ENCODE assay signal across 10 cellular contexts in genomic region chr1:212514782-212515181, GRCh38.
DNase-seq lines count a peak whose midpoint lies in the region; ATAC-seq and TF ChIP-seq lines count a peak whose summit lies in the region.
"Had no signal": no experiment of that assay in that cellular context is flagged by ENCODE, and none has a peak within 500 bp of the region (broad histone marks: within the 10 kb centered on the region; RNA-seq: fewer than 3 reads in every experiment).

No MANE protein-coding gene starts in this region.

- POLR2A ChIA-PET in CD8-positive, alpha-beta T cell (lab: Charles Lee): no interaction called here
- POLR2A ChIA-PET in WTC11 (lab: Charles Lee): interaction anchor here (1.1 to 1.7 kb wide), 5 partner anchors 12 to 98 kb away, joined by 3 to 7 read pairs (median 3); partner anchors contain the start of gene ATF3

- H3K9me3 Mint-ChIP-seq in CD8-positive, alpha-beta T cell: no peaks in the 10 kb centered on the region
- H3K9me3 Mint-ChIP-seq in WTC11 (no peaks in the 10 kb centered on the region), progenitor cell of endocrine pancreas (ENCODE audit: low read depth) (no peaks in the 10 kb centered on the region)

- H3K9me3 ChIP-seq in CD8-positive, alpha-beta T cell (ENCODE audit: low read length): no peaks in the 10 kb centered on the region

- intact Hi-C loops in CD8-positive, alpha-beta T cell (cut with DNase I, micrococcal nuclease): no loop called here
- intact Hi-C loops in left ventricle myocardium superior (cut with micrococcal nuclease): no loop called here

- no peaks in the 10 kb centered on the region for H3K36me3 ChIP-seq in CD8-positive, alpha-beta T cell (ENCODE audit: insufficient read depth, low read length)

- peak overlapping the region; percentile 15 for H3K4me3 Mint-ChIP-seq in CD8-positive, alpha-beta T cell
- H3K4me3 Mint-ChIP-seq in WTC11 (no peak overlapping the region), progenitor cell of endocrine pancreas (ENCODE audit: low read depth) (no peak overlapping the region)

- no peak overlapping the region for H3K4me3 ChIP-seq in CD8-positive, alpha-beta T cell (ENCODE audit: low read depth, low read length)

- DNase-seq in CD8-positive, alpha-beta T cell: no peak
- DNase-seq in WTC11 (ENCODE audit: low spot score) (peak; percentile 42), left ventricle myocardium superior (peak; percentile 34), progenitor cell of endocrine pancreas (ENCODE audit: low spot score, unreplicated experiment) (peak; percentile 18), SHP77 treated with DMSO at 0.1 percent for 48 hours (lab: John Stamatoyannopoulos, UW) (no peak), AML-193 (lab: John Stamatoyannopoulos, UW) (no peak), SKM-1 treated with dmso at 0.1 percent for 144 hours (lab: John Stamatoyannopoulos, UW; ENCODE audit: unreplicated experiment) (no peak), NCI-H1694 (lab: John Stamatoyannopoulos, UW) (no peak)
- DNase-seq: GOT3 had no signal

- peaks cover 6% of the 10 kb centered on the region for H3K4me1 ChIP-seq in CD8-positive, alpha-beta T cell (ENCODE audit: insufficient read depth, low read length)

- no peak for ATAC-seq in CD8-positive, alpha-beta T cell
- peak; percentile 74 for ATAC-seq in WTC11
- ATAC-seq in left ventricle myocardium superior: no peak

- H3K4me1 Mint-ChIP-seq in CD8-positive, alpha-beta T cell (ENCODE audit: low read depth): peaks cover 12% of the 10 kb centered on the region
- H3K4me1 Mint-ChIP-seq in WTC11 (peaks cover 12% of the 10 kb centered on the region), progenitor cell of endocrine pancreas (ENCODE audit: low read depth) (peaks cover 4% of the 10 kb centered on the region)

- no peaks in the 10 kb centered on the region for H3K36me3 Mint-ChIP-seq in CD8-positive, alpha-beta T cell
- H3K36me3 Mint-ChIP-seq in WTC11 (no peaks in the 10 kb centered on the region), progenitor cell of endocrine pancreas (ENCODE audit: insufficient read depth) (no peaks in the 10 kb centered on the region)

- H3K27me3 Mint-ChIP-seq in CD8-positive, alpha-beta T cell (ENCODE audit: low read depth): peaks cover 47% of the 10 kb centered on the region
- H3K27me3 Mint-ChIP-seq in WTC11 (ENCODE audit: low read depth) (peaks cover 33% of the 10 kb centered on the region), progenitor cell of endocrine pancreas (peaks cover 64% of the 10 kb centered on the region)

- no peak overlapping the region for H3K27ac Mint-ChIP-seq in CD8-positive, alpha-beta T cell
- H3K27ac Mint-ChIP-seq in WTC11: no peak overlapping the region
- H3K27ac Mint-ChIP-seq in progenitor cell of endocrine pancreas: no peak overlapping the region

- CTCF ChIA-PET in CD8-positive, alpha-beta T cell (lab: Charles Lee): interaction anchor here (0.7 kb wide), 1 partner anchor 266 kb away, joined by 3 read pairs; no protein-coding TSS in a partner anchor
- CTCF ChIA-PET in WTC11 (lab: Charles Lee): interaction anchor here (1.0 to 2.8 kb wide), 7 partner anchors 18 to 150 kb away, joined by 3 to 20 read pairs (median 4); no protein-coding TSS in a partner anchor

- peaks cover 21% of the 10 kb centered on the region for H3K27me3 ChIP-seq in CD8-positive, alpha-beta T cell (ENCODE audit: insufficient read depth, low read length)

- TF ChIP-seq CTCF in CD8-positive, alpha-beta T cell (IDR thresholded peaks at IDR 0.05): no peak
- TF ChIP-seq CTCF in WTC11 (IDR thresholded peaks at IDR 0.05): no peak
- TF ChIP-seq CTCF in progenitor cell of endocrine pancreas (IDR thresholded peaks at IDR 0.05; ENCODE audit: unreplicated experiment): no peak

- H3K27ac ChIP-seq in CD8-positive, alpha-beta T cell (ENCODE audit: low read depth, low read length): no peak overlapping the region
- H3K27ac ChIP-seq: RWPE1 had no signal

TF ChIP-seq in WTC11, 78 proteins besides CTCF, POLR2A, EP300 and RAD21:
- TF ChIP-seq, protein P1, sequence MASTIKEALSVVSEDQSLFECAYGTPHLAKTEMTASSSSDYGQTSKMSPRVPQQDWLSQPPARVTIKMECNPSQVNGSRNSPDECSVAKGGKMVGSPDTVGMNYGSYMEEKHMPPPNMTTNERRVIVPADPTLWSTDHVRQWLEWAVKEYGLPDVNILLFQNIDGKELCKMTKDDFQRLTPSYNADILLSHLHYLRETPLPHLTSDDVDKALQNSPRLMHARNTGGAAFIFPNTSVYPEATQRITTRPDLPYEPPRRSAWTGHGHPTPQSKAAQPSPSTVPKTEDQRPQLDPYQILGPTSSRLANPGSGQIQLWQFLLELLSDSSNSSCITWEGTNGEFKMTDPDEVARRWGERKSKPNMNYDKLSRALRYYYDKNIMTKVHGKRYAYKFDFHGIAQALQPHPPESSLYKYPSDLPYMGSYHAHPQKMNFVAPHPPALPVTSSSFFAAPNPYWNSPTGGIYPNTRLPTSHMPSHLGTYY (CRISPR knock-in tag; IDR thresholded peaks at IDR 0.05): no peak
- TF ChIP-seq ZNF396 (CRISPR knock-in tag; IDR thresholded peaks at IDR 0.05; ENCODE audit: borderline replicate concordance): no peak
- no peak for TF ChIP-seq ZNF263 (CRISPR knock-in tag; IDR thresholded peaks at IDR 0.05; ENCODE audit: low read depth)
- TF ChIP-seq SMAD4 (CRISPR knock-in tag; IDR thresholded peaks at IDR 0.05): no peak
- no peak for TF ChIP-seq KAT7 (CRISPR knock-in tag; IDR thresholded peaks at IDR 0.05; ENCODE audit: borderline replicate concordance)
- TF ChIP-seq ZBTB21 (CRISPR knock-in tag; IDR thresholded peaks at IDR 0.05; ENCODE audit: borderline replicate concordance): no peak
- TF ChIP-seq, protein P2, sequence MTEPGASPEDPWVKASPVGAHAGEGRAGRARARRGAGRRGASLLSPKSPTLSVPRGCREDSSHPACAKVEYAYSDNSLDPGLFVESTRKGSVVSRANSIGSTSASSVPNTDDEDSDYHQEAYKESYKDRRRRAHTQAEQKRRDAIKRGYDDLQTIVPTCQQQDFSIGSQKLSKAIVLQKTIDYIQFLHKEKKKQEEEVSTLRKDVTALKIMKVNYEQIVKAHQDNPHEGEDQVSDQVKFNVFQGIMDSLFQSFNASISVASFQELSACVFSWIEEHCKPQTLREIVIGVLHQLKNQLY (CRISPR knock-in tag; IDR thresholded peaks at IDR 0.05): no peak
- TF ChIP-seq ZNF671 (CRISPR knock-in tag; IDR thresholded peaks at IDR 0.05): no peak
- TF ChIP-seq E2F4 (CRISPR knock-in tag; IDR thresholded peaks at IDR 0.05; ENCODE audit: borderline replicate concordance, low read depth): no peak
- no peak for TF ChIP-seq MYBL2 (CRISPR knock-in tag; IDR thresholded peaks at IDR 0.05)
- TF ChIP-seq JAZF1 (CRISPR knock-in tag; IDR thresholded peaks at IDR 0.05): no peak
- TF ChIP-seq CREM (CRISPR knock-in tag; IDR thresholded peaks at IDR 0.05): no peak
- TF ChIP-seq ZNF425 (CRISPR knock-in tag; conservative IDR thresholded peaks at IDR 0.05): no peak
TF ChIP-seq in WTC11: peak in this region for 0.

Comparison
In these comparisons a context has a peak if more than half of its experiments do, and no peak if none do; other contexts are left out.
1. DNase-seq: peak in WTC11 (single experiment), left ventricle myocardium superior (single experiment) and progenitor cell of endocrine pancreas (single experiment); none in CD8-positive, alpha-beta T cell (0 of 7), SHP77 treated with DMSO at 0.1 percent for 48 hours (single experiment), AML-193 (0 of 2), SKM-1 treated with dmso at 0.1 percent for 144 hours (single experiment) and NCI-H1694 (single experiment).